10 cellular contexts compared by ENCODE assay signal in genomic region chr14:37171678-37172023, GRCh38. TPM values are rescaled to one million over a fixed set of nuclear protein-coding genes. Genes with fewer than 3 reads are reported as not detected.
DNase-seq lines count a peak whose midpoint lies in the region; ATAC-seq, FAIRE-seq and TF ChIP-seq lines count a peak whose summit lies in the region.
"Had no signal": no experiment of that assay in that cellular context is flagged by ENCODE, and none has a peak within 500 bp of the region (broad histone marks: within the 10 kb centered on the region; RNA-seq: fewer than 3 reads in every experiment).

No MANE protein-coding gene starts in this region.

- no peaks in the 10 kb centered on the region for H3K27me3 ChIP-seq in K562 (ENCODE audit: control insufficient read depth in 2 of 2, insufficient read depth in 2 of 2, low read length in 2 of 2)
- no peaks in the 10 kb centered on the region for H3K27me3 ChIP-seq in iPS DF 6.9 (ENCODE audit: control insufficient read depth, insufficient read depth, low read length)
- H3K27me3 ChIP-seq in rectal smooth muscle tissue (ENCODE audit: control insufficient read depth, insufficient read depth, low read length), result no peaks in the 10 kb centered on the region

- TF ChIP-seq POLR2A in K562 (conservative IDR thresholded peaks at IDR 0.05), result no peak

- H2AFZ ChIP-seq in K562 (ENCODE audit: low read depth, low read length), result peak overlapping the region; percentile 91

- POLR2A ChIA-PET in K562 (lab: Yijun Ruan, JAX), result interaction anchor here (1.0 to 1.3 kb wide), 2 partner anchors 24 to 26 kb away, joined by 3 to 4 read pairs; partner anchors contain the start of gene MIPOL1

- TF ChIP-seq RAD21 in K562 (CRISPR knock-in tag; conservative IDR thresholded peaks at IDR 0.05 in 1 of 2, IDR thresholded peaks at IDR 0.05 in 1 of 2), result no peak

- H3K9me3 ChIP-seq in K562 (replicated peaks; ENCODE audit: control insufficient read depth, insufficient read depth, low read depth, low read length), result no peaks in the 10 kb centered on the region
- H3K9me3 ChIP-seq in iPS DF 6.9 (ENCODE audit: control insufficient read depth, insufficient read depth, low read length), result no peaks in the 10 kb centered on the region
- H3K9me3 ChIP-seq: neutrophil had no signal

- H3K4me2 ChIP-seq in K562 (ENCODE audit: insufficient read depth, low read length), result peak overlapping the region; percentile 95

- in situ Hi-C loops in K562 (cut with MboI), result loop anchor here (25.0 kb wide), 1 partner anchor 1334 kb away; the partner anchor contains the start of gene BRMS1L

- H3K79me2 ChIP-seq in K562 (ENCODE audit: control insufficient read depth, insufficient read depth, low read length), result peaks cover 80% of the 10 kb centered on the region

- WGBS in K562 (ENCODE audit: insufficient coverage, low coverage, missing lambda C conversion rate), result under 1% methylated on average over 6 of the region's 6 CpGs
- no CpG with 5 or more reads among the region's 6 CpGs for WGBS in iPS DF 6.9 (ENCODE audit: insufficient coverage, insufficient read length)

- H3K27me3 Mint-ChIP-seq in Calu3 (ENCODE audit: unreplicated experiment), result no peaks in the 10 kb centered on the region

- H3K9ac ChIP-seq in K562 (ENCODE audit: insufficient read depth in 1 of 2, low read depth in 2 of 2, low read length in 2 of 2) (peak overlapping the region; percentile 94 to 100), rectal smooth muscle tissue (ENCODE audit: low read length) (no peak overlapping the region)

- no peaks in the 10 kb centered on the region for H3K9me1 ChIP-seq in K562 (ENCODE audit: control insufficient read depth, insufficient read depth, low read length)

- TF ChIP-seq CTCF in Calu3 (IDR thresholded peaks at IDR 0.05; ENCODE audit: unreplicated experiment), result no peak
- no peak for TF ChIP-seq CTCF in K562 (IDR thresholded peaks at IDR 0.05 in 2 of 3, conservative IDR thresholded peaks at IDR 0.05 in 1 of 3; ENCODE audit: insufficient read depth in 2 of 3, low read depth in 1 of 3, low read length in 3 of 3)

- CTCF ChIA-PET in Calu3 (lab: Charles Lee) (no interaction called here), K562 (lab: Yijun Ruan, JAX; ENCODE audit: low intra/inter-chr PET ratio) (no interaction called here)

- intact Hi-C loops in Calu3 (cut with micrococcal nuclease; ENCODE audit: unreplicated experiment) (loop anchor here (2.0 to 5.0 kb wide), 2 partner anchors 27 to 61 kb away; no protein-coding TSS in a partner anchor), K562 (cut with micrococcal nuclease) (loop anchor here (1.0 kb wide), 1 partner anchor 26 kb away; the partner anchor contains the start of gene MIPOL1)

- peaks cover 11 to 38% of the 10 kb centered on the region in 2 experiments for H3K4me1 ChIP-seq in K562 (replicated peaks in 1 of 2; ENCODE audit: control insufficient read depth in 2 of 2, insufficient read depth in 2 of 2, low read length in 2 of 2)
- peaks cover 4% of the 10 kb centered on the region; the same call in 1 of the 2 replicates for H3K4me1 ChIP-seq in iPS DF 6.9 (ENCODE audit: control insufficient read depth, insufficient read depth, low read length)
- peaks cover 4% of the 10 kb centered on the region for H3K4me1 ChIP-seq in rectal smooth muscle tissue (ENCODE audit: control insufficient read depth, insufficient read depth, low read length)

- peaks cover 11% of the 10 kb centered on the region for H3K36me3 Mint-ChIP-seq in Calu3 (ENCODE audit: insufficient read depth, unreplicated experiment)

- peak overlapping the region; percentile 90 for H3K27ac Mint-ChIP-seq in Calu3 (ENCODE audit: unreplicated experiment)

- no peaks in the 10 kb centered on the region for H3K9me3 Mint-ChIP-seq in Calu3 (ENCODE audit: low read depth, unreplicated experiment)

- H3K27ac ChIP-seq in K562 (ENCODE audit: extremely low read depth, low read depth, low read length), result peak overlapping the region; percentile 94
- no peak overlapping the region for H3K27ac ChIP-seq in iPS DF 6.9 (ENCODE audit: low read length)
- H3K27ac ChIP-seq in rectal smooth muscle tissue (ENCODE audit: low read depth, low read length), result peak overlapping the region; percentile 89
- H3K27ac ChIP-seq: neutrophil had no signal

- H4K20me1 ChIP-seq in K562 (replicated peaks; ENCODE audit: control insufficient read depth, insufficient read depth, low read length), result no peaks in the 10 kb centered on the region

- H3K4me3 Mint-ChIP-seq in Calu3 (ENCODE audit: low read depth, unreplicated experiment), result peak overlapping the region; percentile 85

- FAIRE-seq in K562 (lab: Jason Lieb, UNC), result no peak

- TF ChIP-seq EP300 in K562 (IDR thresholded peaks at IDR 0.05; ENCODE audit: low read length), result no peak

- peak; percentile 2 for ATAC-seq in K562
- no peak for ATAC-seq in HG02678 (IDR thresholded peaks at IDR 0.05; ENCODE audit: unreplicated experiment)
- ATAC-seq in GM18511 (IDR thresholded peaks at IDR 0.05; ENCODE audit: unreplicated experiment), result no peak

- H3K4me3 ChIP-seq in K562 (peak overlapping the region; percentile 75), iPS DF 6.9 (ENCODE audit: low read length) (peak overlapping the region; percentile 49; the same call in 1 of the 2 replicates), rectal smooth muscle tissue (ENCODE audit: low read length) (peak overlapping the region; percentile 70)

- DNase-seq in Calu3, result no peak
- DNase-seq in K562 (ENCODE audit: extremely low read depth in 1 of 4, low spot score in 3 of 4), result no peak
- no peak for DNase-seq in iPS DF 6.9 (ENCODE audit: low read depth, low spot score)
- DNase-seq in NCI-H69 (lab: John Stamatoyannopoulos, UW), result no peak
- DNase-seq in KG1 (lab: John Stamatoyannopoulos, UW), result no peak
- DNase-seq: central memory CD4-positive, alpha-beta T cell had no signal

- no peaks in the 10 kb centered on the region for H3K4me1 Mint-ChIP-seq in Calu3 (ENCODE audit: low read depth, unreplicated experiment)

- BruUV-seq in Calu3 (replicated peaks; lab: Mats Ljungman, UMichigan) (TSS peak; percentile 70), K562 (replicated peaks; lab: Mats Ljungman, UMichigan) (TSS peak; percentile 36)

- no peaks in the 10 kb centered on the region for H3K36me3 ChIP-seq in K562 (ENCODE audit: control insufficient read depth, insufficient read depth, low read length)
- H3K36me3 ChIP-seq in iPS DF 6.9 (ENCODE audit: control insufficient read depth, insufficient read depth, low read length), result no peaks in the 10 kb centered on the region
- H3K36me3 ChIP-seq in rectal smooth muscle tissue (ENCODE audit: control insufficient read depth, insufficient read depth, low read length), result no peaks in the 10 kb centered on the region
- H3K36me3 ChIP-seq: neutrophil had no signal

TF ChIP-seq in K562, 482 proteins besides CTCF, POLR2A, EP300 and RAD21 (continues in another document):
- no peak for TF ChIP-seq PHB (CRISPR knock-in tag; IDR thresholded peaks at IDR 0.05)
- TF ChIP-seq FOXJ2 (tag; IDR thresholded peaks at IDR 0.05), result 0 out of 2 replicates have a peak, but pooled peaks have one; percentile 28

RNA-seq across cellular contexts. Expression of gene SLC25A21, which starts 0.8 kb away (rescaled TPM):
- total RNA-seq in Calu3 (2022) (1.2 and 1.4 TPM in 2 replicates), K562 (2014; rRNA removed) (21.6 and 25.8 TPM in 2 replicates), K562 (2014; rRNA removed; fragmentation: Illumina TruSeq; extraction: Trizol) (40.8 and 44.8 TPM in 2 replicates), K562 (2015; rRNA removed; fragmentation: Illumina TruSeq; extraction: Trizol) (34.8 and 46.9 TPM in 2 replicates), K562 (2021) (25.1 and 28.7 TPM in 2 replicates)
- 13.3 and 20.2 TPM in 2 replicates for total RNA-seq in K562 (2011; cell fraction: chromatin; rRNA removed; ENCODE audit: low replicate concordance)
- total RNA-seq in K562 (2011; cell fraction: nucleolus; rRNA removed), result 10.0 and 13.8 TPM in 2 replicates
- 19.4 and 20.5 TPM in 2 replicates for total RNA-seq in K562 (2011; cell fraction: nucleoplasm; rRNA removed)
- polyA plus RNA-seq in K562 (2011; rRNA removed) (9.3 and 15.2 TPM in 2 replicates), K562 (2014; fragmentation: Illumina TruSeq; extraction: Trizol) (20.1 and 21.5 TPM in 2 replicates), K562 (2014; fragmentation: Nextera tagmentation; extraction: Ambion mirVana) (10 to 100 TPM; 44.6 to 46.7 TPM), K562 (2014; rRNA removed) (15.7 and 17.7 TPM in 2 replicates)
- polyA plus RNA-seq in K562 (2011; cell fraction: cytosol; rRNA removed), result 4.5 and 5.1 TPM in 2 replicates
- 4.8 and 6.0 TPM in 2 replicates for polyA plus RNA-seq in K562 (2011; cell fraction: nucleus; rRNA removed)
- 20.9 and 25.7 TPM in 2 replicates for polyA plus RNA-seq in K562 (2012)
- 16.4 and 16.5 TPM in 2 replicates for polyA minus RNA-seq in K562 (2011; rRNA and poly(A)+ RNA removed)
- 9.4 and 12.5 TPM in 2 replicates for polyA minus RNA-seq in K562 (2011; cell fraction: cytosol; rRNA and poly(A)+ RNA removed)
- 11.3 and 17.9 TPM in 2 replicates for polyA minus RNA-seq in K562 (2011; cell fraction: nucleus; rRNA and poly(A)+ RNA removed)

RNA-seq across cellular contexts. Expression of gene MIPOL1, which starts 26.1 kb away (rescaled TPM):
- total RNA-seq in Calu3 (2022), result 22.0 and 27.2 TPM in 2 replicates
- 16.2 and 80.1 TPM in 2 replicates for total RNA-seq in K562 (2011; cell fraction: chromatin; rRNA removed; ENCODE audit: low replicate concordance)
- 8.0 and 9.2 TPM in 2 replicates for total RNA-seq in K562 (2011; cell fraction: nucleolus; rRNA removed)
- total RNA-seq in K562 (2011; cell fraction: nucleoplasm; rRNA removed), result 15.2 and 29.5 TPM in 2 replicates
- 8.2 and 9.8 TPM in 2 replicates for total RNA-seq in K562 (2014; rRNA removed)
- 21.9 and 22.2 TPM in 2 replicates for total RNA-seq in K562 (2014; rRNA removed; fragmentation: Illumina TruSeq; extraction: Trizol)
- total RNA-seq in K562 (2015; rRNA removed; fragmentation: Illumina TruSeq; extraction: Trizol), result 16.8 and 21.1 TPM in 2 replicates
- 14.5 and 14.9 TPM in 2 replicates for total RNA-seq in K562 (2021)
- polyA plus RNA-seq in K562 (2011; rRNA removed), result 7.1 and 10.1 TPM in 2 replicates
- polyA plus RNA-seq in K562 (2011; cell fraction: cytosol; rRNA removed), result 0.95 and 1.4 TPM in 2 replicates
- 6.7 and 9.6 TPM in 2 replicates for polyA plus RNA-seq in K562 (2011; cell fraction: nucleus; rRNA removed)
- 5.5 and 9.7 TPM in 2 replicates for polyA plus RNA-seq in K562 (2012)
- 11.4 and 12.4 TPM in 2 replicates for polyA plus RNA-seq in K562 (2014; fragmentation: Illumina TruSeq; extraction: Trizol)
- polyA plus RNA-seq in K562 (2014; fragmentation: Nextera tagmentation; extraction: Ambion mirVana), result 1 to 10 TPM; 6.7 to 9.5 TPM
- polyA plus RNA-seq in K562 (2014; rRNA removed), result 14.7 and 15.2 TPM in 2 replicates
- polyA minus RNA-seq in K562 (2011; rRNA and poly(A)+ RNA removed), result 30.3 and 36.4 TPM in 2 replicates
- 7.3 and 7.9 TPM in 2 replicates for polyA minus RNA-seq in K562 (2011; cell fraction: cytosol; rRNA and poly(A)+ RNA removed)
- polyA minus RNA-seq in K562 (2011; cell fraction: nucleus; rRNA and poly(A)+ RNA removed), result 28.9 and 63.2 TPM in 2 replicates
